13 cellular contexts compared by ENCODE assay signal in genomic region chr11:104529213-104529612, GRCh38.
DNase-seq lines count a peak whose midpoint lies in the region; ATAC-seq and TF ChIP-seq lines count a peak whose summit lies in the region.
"Had no signal": no experiment of that assay in that cellular context is flagged by ENCODE, and none has a peak within 500 bp of the region (broad histone marks: within the 10 kb centered on the region; RNA-seq: fewer than 3 reads in every experiment).

No MANE protein-coding gene starts in this region.

- ATAC-seq in SK-N-SH treated with all-trans-retinoic acid at 6 μM for 48 hours (no peak; the same call in 2 of the 3 replicates), sciatic nerve (peak; percentile 58)
- ATAC-seq: GM12878 had no signal

- intact Hi-C loops in sciatic nerve (cut with DNase I): no loop called here

- DNase-seq in NCI-H446 (lab: John Stamatoyannopoulos, UW) (peak; percentile 93 to 96), fibroblast of peridontal ligament (ENCODE audit: extremely low read depth) (peak; percentile 11), sciatic nerve (ENCODE audit: low spot score) (no peak), SK-N-DZ (ENCODE audit: low spot score) (no peak), NCI-H748 (lab: John Stamatoyannopoulos, UW; ENCODE audit: unreplicated experiment) (no peak), DMS79 treated with DMSO at 0.1 percent for 48 hours (lab: John Stamatoyannopoulos, UW) (no peak), NOMO-1 treated with dmso at 0.1 percent for 144 hours (lab: John Stamatoyannopoulos, UW; ENCODE audit: unreplicated experiment) (no peak)
- DNase-seq: CD8-positive, alpha-beta memory T cell; H7; NCI-H2227 treated with DMSO at 0.1 percent for 48 hours; NCI-H748 treated with DMSO at 0.1 percent for 48 hours had no signal

TF ChIP-seq in SK-N-SH treated with all-trans-retinoic acid at 6 μM for 48 hours, 23 proteins besides CTCF, POLR2A, EP300 and RAD21:
- peak; percentile 50; the same call in 1 of the 2 replicates for TF ChIP-seq CSDC2 (CRISPR knock-in tag; IDR thresholded peaks at IDR 0.05)
- TF ChIP-seq GLIS3 (CRISPR knock-in tag; IDR thresholded peaks at IDR 0.05): no peak
- peak; percentile 82 for TF ChIP-seq ISL1 (CRISPR knock-in tag; IDR thresholded peaks at IDR 0.05)
TF ChIP-seq in SK-N-SH treated with all-trans-retinoic acid at 6 μM for 48 hours: peak in this region for 2.

Comparison
In these comparisons a context has a peak if more than half of its experiments do, and no peak if none do; other contexts are left out.
1. DNase-seq: peak in NCI-H446 (2 of 2) and fibroblast of peridontal ligament (single experiment); none in sciatic nerve (single experiment), SK-N-DZ (single experiment), NCI-H748 (single experiment), DMS79 treated with DMSO at 0.1 percent for 48 hours (single experiment) and NOMO-1 treated with dmso at 0.1 percent for 144 hours (single experiment).